In genomic region chr20:63546256-63546655, GRCh38 we compare ENCODE assay signal across 15 cellular contexts. TPM values are rescaled to one million over a fixed set of nuclear protein-coding genes. Genes with fewer than 3 reads are reported as not detected.
DNase-seq lines count a peak whose midpoint lies in the region; ATAC-seq and TF ChIP-seq lines count a peak whose summit lies in the region.
"Had no signal": no experiment of that assay in that cellular context is flagged by ENCODE, and none has a peak within 500 bp of the region (broad histone marks: within the 10 kb centered on the region; RNA-seq: fewer than 3 reads in every experiment).

No MANE protein-coding gene starts in this region.

- intact Hi-C loops in activated CD4-positive, alpha-beta T cell treated with anti-CD3 and anti-CD28 coated beads, Interleukin-2, amount 10 ng/mL, durations not matched to agents 24 days and 14 days (cut with micrococcal nuclease), result no loop called here
- intact Hi-C loops in OCI-LY7 (cut with micrococcal nuclease; ENCODE audit: unreplicated experiment), result no loop called here
- intact Hi-C loops in Right ventricle myocardium superior (cut with DNase I), result no loop called here

- H3K9me3 ChIP-seq in OCI-LY7 (ENCODE audit: low read length), result no peaks in the 10 kb centered on the region
- H3K9me3 ChIP-seq in WERI-Rb-1 (ENCODE audit: severe bottlenecking), result no peaks in the 10 kb centered on the region
- H3K9me3 ChIP-seq: A549, Caco-2 had no signal

- H3K27ac Mint-ChIP-seq in activated CD4-positive, alpha-beta T cell treated with anti-CD3 and anti-CD28 coated beads, Interleukin-2, amount 10 ng/mL, durations not matched to agents 7 days and 5 days, result peak overlapping the region; percentile 13
- H3K27ac Mint-ChIP-seq in activated CD4-positive, alpha-beta T cell treated with anti-CD3 and anti-CD28 coated beads, Interleukin-2, amount 10 ng/mL, durations not matched to agents 24 days and 14 days, result no peak overlapping the region
- H3K27ac Mint-ChIP-seq in WTC11, result no peak overlapping the region
- H3K27ac Mint-ChIP-seq: CD8-positive, alpha-beta memory T cell had no signal

- POLR2A ChIA-PET in activated CD4-positive, alpha-beta T cell treated with anti-CD3 and anti-CD28 coated beads, Interleukin-2, amount 10 ng/mL, durations not matched to agents 7 days and 5 days (lab: Charles Lee), result no interaction called here
- POLR2A ChIA-PET in OCI-LY7 (lab: Charles Lee) (interaction anchor here (0.6 kb wide), 1 partner anchor 37 kb away, joined by 4 read pairs; no protein-coding TSS in a partner anchor), WTC11 (lab: Charles Lee) (interaction anchor here (0.5 kb wide), 1 partner anchor 169 kb away, joined by 4 read pairs; no protein-coding TSS in a partner anchor)

- H3K36me3 ChIP-seq in OCI-LY7 (ENCODE audit: insufficient read depth, low read length), result no peaks in the 10 kb centered on the region
- no peaks in the 10 kb centered on the region for H3K36me3 ChIP-seq in WERI-Rb-1

- ATAC-seq in WTC11, result no peak
- no peak for ATAC-seq in GM18520 (IDR thresholded peaks at IDR 0.05; ENCODE audit: unreplicated experiment)
- ATAC-seq in Right ventricle myocardium superior (ENCODE audit: poor library complexity), result no peak

- H3K4me2 ChIP-seq in OCI-LY7 (ENCODE audit: low read length), result peak overlapping the region; percentile 27
- H3K4me2 ChIP-seq: A549 had no signal

- H3K27me3 ChIP-seq in WERI-Rb-1 (ENCODE audit: insufficient read depth, low read depth, severe bottlenecking), result no peaks in the 10 kb centered on the region

- no peak overlapping the region for H3K4me3 Mint-ChIP-seq in activated CD4-positive, alpha-beta T cell treated with anti-CD3 and anti-CD28 coated beads, Interleukin-2, amount 10 ng/mL, durations not matched to agents 7 days and 5 days
- H3K4me3 Mint-ChIP-seq in activated CD4-positive, alpha-beta T cell treated with anti-CD3 and anti-CD28 coated beads, Interleukin-2, amount 10 ng/mL, durations not matched to agents 24 days and 14 days, result no peak overlapping the region
- no peak overlapping the region for H3K4me3 Mint-ChIP-seq in WTC11

- no peaks in the 10 kb centered on the region for H3K79me2 ChIP-seq in OCI-LY7 (ENCODE audit: insufficient read depth, low read depth, low read length)

- no peak overlapping the region for H2AFZ ChIP-seq in OCI-LY7 (ENCODE audit: low read length)

- BruUV-seq in OCI-LY7 (replicated peaks; lab: Mats Ljungman, UMichigan), result no TSS peak

- H3K27ac ChIP-seq in OCI-LY7 (ENCODE audit: low read depth, low read length, poor library complexity, severe bottlenecking) (no peak overlapping the region), WERI-Rb-1 (peak overlapping the region; percentile 29; the same call in 1 of the 2 replicates)
- H3K27ac ChIP-seq: HL-60 had no signal

- no peaks in the 10 kb centered on the region for H4K20me1 ChIP-seq in OCI-LY7 (ENCODE audit: insufficient read depth, low read length)

- no peaks in the 10 kb centered on the region for H3K9me2 ChIP-seq in OCI-LY7 (ENCODE audit: insufficient read depth, low read length)

- DNase-seq in activated CD4-positive, alpha-beta T cell treated with anti-CD3 and anti-CD28 coated beads, Interleukin-2, amount 10 ng/mL, durations not matched to agents 7 days and 5 days, result no peak
- no peak for DNase-seq in activated CD4-positive, alpha-beta T cell treated with anti-CD3 and anti-CD28 coated beads, Interleukin-2, amount 10 ng/mL, durations not matched to agents 24 days and 14 days
- DNase-seq in OCI-LY7 (ENCODE audit: low spot score), result no peak
- DNase-seq in WERI-Rb-1, result no peak
- no peak for DNase-seq in WTC11 (ENCODE audit: low spot score)
- no peak for DNase-seq in Right ventricle myocardium superior
- DNase-seq: Caco-2; CD8-positive, alpha-beta memory T cell; DND-41; GF-D8; HCEC 1CT had no signal

- H3K9me3 Mint-ChIP-seq in activated CD4-positive, alpha-beta T cell treated with anti-CD3 and anti-CD28 coated beads, Interleukin-2, amount 10 ng/mL, durations not matched to agents 7 days and 5 days, result no peaks in the 10 kb centered on the region
- no peaks in the 10 kb centered on the region for H3K9me3 Mint-ChIP-seq in activated CD4-positive, alpha-beta T cell treated with anti-CD3 and anti-CD28 coated beads, Interleukin-2, amount 10 ng/mL, durations not matched to agents 24 days and 14 days
- H3K9me3 Mint-ChIP-seq in WTC11, result no peaks in the 10 kb centered on the region

- peaks cover 14% of the 10 kb centered on the region for H3K27me3 Mint-ChIP-seq in activated CD4-positive, alpha-beta T cell treated with anti-CD3 and anti-CD28 coated beads, Interleukin-2, amount 10 ng/mL, durations not matched to agents 7 days and 5 days
- H3K27me3 Mint-ChIP-seq in activated CD4-positive, alpha-beta T cell treated with anti-CD3 and anti-CD28 coated beads, Interleukin-2, amount 10 ng/mL, durations not matched to agents 24 days and 14 days, result peaks cover 21% of the 10 kb centered on the region
- H3K27me3 Mint-ChIP-seq in WTC11 (ENCODE audit: low read depth), result no peaks in the 10 kb centered on the region

- no peaks in the 10 kb centered on the region for H3K36me3 Mint-ChIP-seq in activated CD4-positive, alpha-beta T cell treated with anti-CD3 and anti-CD28 coated beads, Interleukin-2, amount 10 ng/mL, durations not matched to agents 7 days and 5 days (ENCODE audit: low read depth)
- H3K36me3 Mint-ChIP-seq in activated CD4-positive, alpha-beta T cell treated with anti-CD3 and anti-CD28 coated beads, Interleukin-2, amount 10 ng/mL, durations not matched to agents 24 days and 14 days (ENCODE audit: low read depth), result no peaks in the 10 kb centered on the region
- H3K36me3 Mint-ChIP-seq in WTC11, result no peaks in the 10 kb centered on the region

- CTCF ChIA-PET in activated CD4-positive, alpha-beta T cell treated with anti-CD3 and anti-CD28 coated beads, Interleukin-2, amount 10 ng/mL, durations not matched to agents 7 days and 5 days (lab: Charles Lee), result interaction anchor here (0.6 to 2.5 kb wide), 3 partner anchors 8 to 511 kb away, joined by 3 to 12 read pairs (median 7); partner anchors contain the start of gene PTK6
- CTCF ChIA-PET in OCI-LY7 (lab: Charles Lee; ENCODE audit: unreplicated experiment) (interaction anchor here (0.6 kb wide), 1 partner anchor 318 kb away, joined by 5 read pairs; no protein-coding TSS in a partner anchor), WTC11 (lab: Charles Lee) (interaction anchor here (0.6 to 3.4 kb wide), 5 partner anchors 9 to 323 kb away, joined by 3 to 48 read pairs (median 3); partner anchors contain the start of gene PTK6)

- no peak for TF ChIP-seq CTCF in OCI-LY7 (conservative IDR thresholded peaks at IDR 0.05; ENCODE audit: low read length)
- TF ChIP-seq CTCF in WERI-Rb-1 (IDR thresholded peaks at IDR 0.05; ENCODE audit: low read depth, low read length), result no peak
- TF ChIP-seq CTCF in WTC11 (IDR thresholded peaks at IDR 0.05), result no peak

- H3K4me3 ChIP-seq in OCI-LY7 (ENCODE audit: low read depth, low read length, poor library complexity, severe bottlenecking) (no peak overlapping the region), WERI-Rb-1 (ENCODE audit: low read depth, low read length) (no peak overlapping the region)
- H3K4me3 ChIP-seq: A549 had no signal

- H3K4me1 ChIP-seq in OCI-LY7 (ENCODE audit: insufficient read depth, low read length, poor library complexity, severe bottlenecking), result peaks cover 39% of the 10 kb centered on the region

- peaks cover 2% of the 10 kb centered on the region for H3K4me1 Mint-ChIP-seq in activated CD4-positive, alpha-beta T cell treated with anti-CD3 and anti-CD28 coated beads, Interleukin-2, amount 10 ng/mL, durations not matched to agents 7 days and 5 days
- peaks cover 6% of the 10 kb centered on the region for H3K4me1 Mint-ChIP-seq in activated CD4-positive, alpha-beta T cell treated with anti-CD3 and anti-CD28 coated beads, Interleukin-2, amount 10 ng/mL, durations not matched to agents 24 days and 14 days
- H3K4me1 Mint-ChIP-seq in WTC11, result peaks cover 13% of the 10 kb centered on the region

RNA-seq across cellular contexts. Expression of gene SRMS, which starts 1.3 kb away (rescaled TPM):
- not detected for total RNA-seq in activated CD4-positive, alpha-beta T cell treated with anti-CD3 and anti-CD28 coated beads, Interleukin-2, amount 10 ng/mL, durations not matched to agents 7 days and 5 days
- total RNA-seq in activated CD4-positive, alpha-beta T cell treated with anti-CD3 and anti-CD28 coated beads, Interleukin-2, amount 10 ng/mL, durations not matched to agents 24 days and 14 days, result not detected in 2 replicates
- not detected in 2 replicates for total RNA-seq in OCI-LY7 (2014; rRNA removed; shearing (Covaris generic))
- total RNA-seq in OCI-LY7 (2022), result 0.42 TPM in 1 of 2 replicates, not detected in the other
- 0.21 to 0.46 TPM (median 0.26 TPM) in 3 replicates for total RNA-seq in WTC11 (2021)
- not detected for total RNA-seq in Right ventricle myocardium superior
- total RNA-seq: Caco-2; CD8-positive, alpha-beta memory T cell; H4 had no signal

RNA-seq across cellular contexts. Expression of gene FNDC11, which starts 7.7 kb away (rescaled TPM):
- total RNA-seq in activated CD4-positive, alpha-beta T cell treated with anti-CD3 and anti-CD28 coated beads, Interleukin-2, amount 10 ng/mL, durations not matched to agents 7 days and 5 days, result under 1 TPM; 0.15 to 0.57 TPM
- total RNA-seq in activated CD4-positive, alpha-beta T cell treated with anti-CD3 and anti-CD28 coated beads, Interleukin-2, amount 10 ng/mL, durations not matched to agents 24 days and 14 days, result 0.12 and 0.16 TPM in 2 replicates
- 0.15 and 0.41 TPM in 2 replicates for total RNA-seq in OCI-LY7 (2014; rRNA removed; shearing (Covaris generic))
- 2.1 and 3.0 TPM in 2 replicates for total RNA-seq in OCI-LY7 (2022)
- total RNA-seq in WTC11 (2021), result 3.4 to 3.8 TPM (median 3.6 TPM) in 3 replicates
- total RNA-seq in Right ventricle myocardium superior, result 0.11 TPM
- total RNA-seq: Caco-2, H4 had no signal

RNA-seq across cellular contexts. Expression of gene PTK6, which starts 9.1 kb away (rescaled TPM):
- total RNA-seq in activated CD4-positive, alpha-beta T cell treated with anti-CD3 and anti-CD28 coated beads, Interleukin-2, amount 10 ng/mL, durations not matched to agents 7 days and 5 days, result under 1 TPM; 0.71 to 0.74 TPM
- total RNA-seq in activated CD4-positive, alpha-beta T cell treated with anti-CD3 and anti-CD28 coated beads, Interleukin-2, amount 10 ng/mL, durations not matched to agents 24 days and 14 days, result 0.19 and 0.35 TPM in 2 replicates
- total RNA-seq in OCI-LY7 (2014; rRNA removed; shearing (Covaris generic)), result 0.05 and 0.13 TPM in 2 replicates
- total RNA-seq in OCI-LY7 (2022) (1.8 and 2.0 TPM in 2 replicates), WTC11 (2021) (0.22 to 0.53 TPM (median 0.32 TPM) in 3 replicates), Right ventricle myocardium superior (0.13 TPM)
- total RNA-seq: H4 had no signal

RNA-seq across cellular contexts. Expression of gene PPDPF, which starts 25.7 kb away (rescaled TPM):
- 100 to 1,000 TPM; 167 to 193 TPM for total RNA-seq in activated CD4-positive, alpha-beta T cell treated with anti-CD3 and anti-CD28 coated beads, Interleukin-2, amount 10 ng/mL, durations not matched to agents 7 days and 5 days
- 125 and 130 TPM in 2 replicates for total RNA-seq in activated CD4-positive, alpha-beta T cell treated with anti-CD3 and anti-CD28 coated beads, Interleukin-2, amount 10 ng/mL, durations not matched to agents 24 days and 14 days
- 16.5 and 34.9 TPM in 2 replicates for total RNA-seq in OCI-LY7 (2014; rRNA removed; shearing (Covaris generic))
- total RNA-seq in OCI-LY7 (2022) (117 and 126 TPM in 2 replicates), WTC11 (2021) (170 to 210 TPM (median 205 TPM) in 3 replicates), Right ventricle myocardium superior (246 TPM)

RNA-seq across cellular contexts. Expression of gene HELZ2, which starts 27.8 kb away (rescaled TPM):
- total RNA-seq in activated CD4-positive, alpha-beta T cell treated with anti-CD3 and anti-CD28 coated beads, Interleukin-2, amount 10 ng/mL, durations not matched to agents 7 days and 5 days, result 100 to 1,000 TPM in 1 of 2 experiments, 10 to 100 TPM in 1; 95.5 to 107 TPM
- 13.7 and 15.9 TPM in 2 replicates for total RNA-seq in activated CD4-positive, alpha-beta T cell treated with anti-CD3 and anti-CD28 coated beads, Interleukin-2, amount 10 ng/mL, durations not matched to agents 24 days and 14 days
- total RNA-seq in OCI-LY7 (2014; rRNA removed; shearing (Covaris generic)), result 3.6 and 6.5 TPM in 2 replicates
- total RNA-seq in OCI-LY7 (2022) (8.3 and 8.6 TPM in 2 replicates), WTC11 (2021) (27.5 to 32.6 TPM (median 32.4 TPM) in 3 replicates), Right ventricle myocardium superior (9.7 TPM)
